Comparison of ENCODE assay signal across 10 cellular contexts in genomic region chr15:78162038-78162437, GRCh38. TPM values are rescaled to one million over a fixed set of nuclear protein-coding genes. Genes with fewer than 3 reads are reported as not detected.
DNase-seq lines count a peak whose midpoint lies in the region; ATAC-seq and TF ChIP-seq lines count a peak whose summit lies in the region.
"Had no signal": no experiment of that assay in that cellular context is flagged by ENCODE, and none has a peak within 500 bp of the region (broad histone marks: within the 10 kb centered on the region; RNA-seq: fewer than 3 reads in every experiment).

No MANE protein-coding gene starts in this region.

- peaks cover 2% of the 10 kb centered on the region for H3K27me3 Mint-ChIP-seq in glutamatergic neuron (ENCODE audit: unreplicated experiment)

- peak; percentile 12 for DNase-seq in activated CD4-positive, alpha-beta T cell treated with anti-CD3 and anti-CD28 coated beads for 1 hour
- DNase-seq in activated T-cell treated with anti-CD3 and anti-CD28 coated beads, Interleukin-2, amount 50 U/mL, for 48 hours = peak; percentile 55 to 60
- DNase-seq in stimulated activated effector memory CD8-positive, alpha-beta T cell treated with anti-CD3 and anti-CD28 coated beads, Interleukin-12 subunit alpha, Interleukin-12 subunit beta, amount 100 ng/mL, for 72 hours (ENCODE audit: low spot score in 2 of 2) = no peak
- DNase-seq in glutamatergic neuron = no peak
- DNase-seq in KG1 (lab: John Stamatoyannopoulos, UW) = no peak
- DNase-seq: body of pancreas, foreskin keratinocyte had no signal

- H3K27me3 ChIP-seq in layer of hippocampus (ENCODE audit: control insufficient read depth, insufficient read depth, low read length) = no peaks in the 10 kb centered on the region
- H3K27me3 ChIP-seq: body of pancreas, foreskin keratinocyte had no signal

- no peak for TF ChIP-seq CTCF in glutamatergic neuron (IDR thresholded peaks at IDR 0.05; ENCODE audit: partially characterized antibody, unreplicated experiment)

- H3K9me3 Mint-ChIP-seq in stimulated activated effector memory CD8-positive, alpha-beta T cell treated with anti-CD3 and anti-CD28 coated beads, Interleukin-12 subunit alpha, Interleukin-12 subunit beta, amount 100 ng/mL, for 72 hours = no peaks in the 10 kb centered on the region
- no peaks in the 10 kb centered on the region for H3K9me3 Mint-ChIP-seq in glutamatergic neuron (ENCODE audit: unreplicated experiment)

- no peaks in the 10 kb centered on the region for H3K4me1 Mint-ChIP-seq in stimulated activated effector memory CD8-positive, alpha-beta T cell treated with anti-CD3 and anti-CD28 coated beads, Interleukin-12 subunit alpha, Interleukin-12 subunit beta, amount 100 ng/mL, for 72 hours
- H3K4me1 Mint-ChIP-seq in glutamatergic neuron (ENCODE audit: low read depth, unreplicated experiment) = no peaks in the 10 kb centered on the region

- peaks cover 100% of the 10 kb centered on the region for H3K36me3 Mint-ChIP-seq in stimulated activated effector memory CD8-positive, alpha-beta T cell treated with anti-CD3 and anti-CD28 coated beads, Interleukin-12 subunit alpha, Interleukin-12 subunit beta, amount 100 ng/mL, for 72 hours
- no peaks in the 10 kb centered on the region for H3K36me3 Mint-ChIP-seq in glutamatergic neuron (ENCODE audit: unreplicated experiment)

- ATAC-seq in stimulated activated effector memory CD8-positive, alpha-beta T cell treated with anti-CD3 and anti-CD28 coated beads, Interleukin-12 subunit alpha, Interleukin-12 subunit beta, amount 100 ng/mL, for 72 hours = peak; percentile 37
- no peak for ATAC-seq in HG02642 (IDR thresholded peaks at IDR 0.05; ENCODE audit: poor library complexity, unreplicated experiment)
- ATAC-seq: body of pancreas, foreskin keratinocyte, SK-N-SH treated with all-trans-retinoic acid at 6 μM for 48 hours had no signal

- no peak overlapping the region for H3K4me3 Mint-ChIP-seq in stimulated activated effector memory CD8-positive, alpha-beta T cell treated with anti-CD3 and anti-CD28 coated beads, Interleukin-12 subunit alpha, Interleukin-12 subunit beta, amount 100 ng/mL, for 72 hours
- no peak overlapping the region for H3K4me3 Mint-ChIP-seq in glutamatergic neuron (ENCODE audit: unreplicated experiment)

- peak overlapping the region; percentile 35 for H3K27ac ChIP-seq in layer of hippocampus (ENCODE audit: low read depth, low read length)
- H3K27ac ChIP-seq: body of pancreas, foreskin keratinocyte had no signal

- H3K27ac Mint-ChIP-seq in stimulated activated effector memory CD8-positive, alpha-beta T cell treated with anti-CD3 and anti-CD28 coated beads, Interleukin-12 subunit alpha, Interleukin-12 subunit beta, amount 100 ng/mL, for 72 hours = peak overlapping the region; percentile 65
- no peak overlapping the region for H3K27ac Mint-ChIP-seq in glutamatergic neuron (ENCODE audit: unreplicated experiment)

RNA-seq across cellular contexts. Expression of gene IDH3A, which starts 12.9 kb away (rescaled TPM):
- 40.2 TPM for total RNA-seq in glutamatergic neuron (ENCODE audit: unreplicated experiment)

RNA-seq across cellular contexts. Expression of gene CIB2, which starts 30.8 kb away (rescaled TPM):
- 131 TPM for total RNA-seq in glutamatergic neuron (ENCODE audit: unreplicated experiment)

Comparison
In these comparisons a context has a peak if more than half of its experiments do, and no peak if none do; other contexts are left out.
1. DNase-seq: peak in activated CD4-positive, alpha-beta T cell treated with anti-CD3 and anti-CD28 coated beads for 1 hour (single experiment) and activated T-cell treated with anti-CD3 and anti-CD28 coated beads, Interleukin-2, amount 50 U/mL, for 48 hours (2 of 2); none in stimulated activated effector memory CD8-positive, alpha-beta T cell treated with anti-CD3 and anti-CD28 coated beads, Interleukin-12 subunit alpha, Interleukin-12 subunit beta, amount 100 ng/mL, for 72 hours (0 of 2), glutamatergic neuron (single experiment) and KG1 (single experiment).